In genomic region chr19:12610540-12611360, GRCh38 we compare ENCODE assay signal across 8 cellular contexts. TPM values are rescaled to one million over a fixed set of nuclear protein-coding genes. Genes with fewer than 3 reads are reported as not detected.
DNase-seq lines count a peak whose midpoint lies in the region; ATAC-seq and TF ChIP-seq lines count a peak whose summit lies in the region.

TSS of gene ZNF490 (minus strand) at chr19:12610813. CDS start at chr19:12610680, 133 bp downstream.
TSS of gene ZNF791 (plus strand) at chr19:12610920. CDS start at chr19:12611080, 160 bp downstream.

- no peaks in the 10 kb centered on the region for H3K27me3 Mint-ChIP-seq in neural crest cell (ENCODE audit: low read depth)

- H3K27ac ChIP-seq in SJSA1: peak within 1 kb of the TSS; percentile 67
- peak within 1 kb of the TSS; percentile 73 for H3K27ac ChIP-seq in foreskin keratinocyte
- H3K27ac ChIP-seq in stomach: peak within 1 kb of the TSS; percentile 91 to 100 (median 99)

- H3K9me3 Mint-ChIP-seq in neural crest cell: no peaks in the 10 kb centered on the region

- TF ChIP-seq POLR2A in stomach (IDR thresholded peaks at IDR 0.05): peak in 2 of 4 donors; percentile 38 to 84

- CTCF ChIA-PET in HEK293T (lab: Yijun Ruan, JAX): no interaction called here

- intact Hi-C loops in stomach (cut with DNase I; ENCODE audit: low total_unique reads): no loop called here

- peak within 1 kb of the TSS; percentile 80 for H3K4me3 ChIP-seq in SJSA1
- peak within 1 kb of the TSS; percentile 77 to 99 (median 88) for H3K4me3 ChIP-seq in stomach

- DNase-seq in GDM1 (lab: John Stamatoyannopoulos, UW): peak; percentile 91
- DNase-seq in HEK293T (ENCODE audit: extremely low spot score): peak; percentile 97
- DNase-seq in MV-4-11 (lab: John Stamatoyannopoulos, UW): peak; percentile 99
- peak; percentile 93 to 99 for DNase-seq in SJSA1 (ENCODE audit: low read depth in 1 of 2, low spot score in 2 of 2)
- peak; percentile 74 to 93 (median 89) for DNase-seq in activated naive CD4-positive, alpha-beta T cell (lab: John Stamatoyannopoulos, UW)
- DNase-seq in foreskin keratinocyte: peak; percentile 86 to 94
- peak; percentile 96 for DNase-seq in neural crest cell (ENCODE audit: low read depth, low spot score)
- peak; percentile 99 for DNase-seq in stomach

- H3K4me1 ChIP-seq in SJSA1 (replicated peaks) (no peaks in the 10 kb centered on the region), foreskin keratinocyte (peaks cover 7% of the 10 kb centered on the region), stomach (peaks cover 26 to 67% (median 54%) of the 10 kb centered on the region in 4 donors)

- H3K36me3 ChIP-seq in SJSA1: peaks cover 42% of the 10 kb centered on the region
- H3K36me3 ChIP-seq in stomach: peaks cover 5 to 69% (median 53%) of the 10 kb centered on the region in 4 donors

- no peak for TF ChIP-seq EP300 in stomach (IDR thresholded peaks at IDR 0.05)

- whole genome bisulfite sequencing in stomach, 5 donors: 0 to 1% (median 0%) methylated on average over 26 to 61 of the region's 61 CpGs

- ATAC-seq in foreskin keratinocyte: peak; percentile 95

- H3K27me3 ChIP-seq in SJSA1 (replicated peaks) (no peaks in the 10 kb centered on the region), foreskin keratinocyte (no peaks in the 10 kb centered on the region), stomach (no peaks in the 10 kb centered on the region)

- H3K36me3 Mint-ChIP-seq in neural crest cell (ENCODE audit: low read depth): peaks cover 5% of the 10 kb centered on the region

- peaks cover 16% of the 10 kb centered on the region for H3K4me1 Mint-ChIP-seq in neural crest cell

- TF ChIP-seq CTCF in foreskin keratinocyte (conservative IDR thresholded peaks at IDR 0.05): no peak
- TF ChIP-seq CTCF in neural crest cell (conservative IDR thresholded peaks at IDR 0.05): no peak
- TF ChIP-seq CTCF in stomach (IDR thresholded peaks at IDR 0.05): peak in 1 of 7 experiments; percentile 13

- peak within 1 kb of the TSS; percentile 100 for H3K4me3 Mint-ChIP-seq in neural crest cell

- H3K9me3 ChIP-seq in SJSA1 (replicated peaks): no peaks in the 10 kb centered on the region
- H3K9me3 ChIP-seq in stomach: no peaks in the 10 kb centered on the region

- H3K27ac Mint-ChIP-seq in neural crest cell (ENCODE audit: unreplicated experiment): peak within 1 kb of the TSS; percentile 100

- POLR2A ChIA-PET in HEK293T (lab: Yijun Ruan, JAX): interaction anchor here (0.9 to 1.7 kb wide), 13 partner anchors 8 to 115 kb away, joined by 3 to 12 read pairs (median 4); partner anchors contain the start of genes MAN2B1 and WDR83

TF ChIP-seq in HEK293T, 16 proteins besides CTCF, POLR2A, EP300 and RAD21:
- peak; percentile 91 for TF ChIP-seq PKNOX1 (IDR thresholded peaks at IDR 0.05)
- peak; percentile 77; the same call in 1 of the 2 replicates for TF ChIP-seq CTBP1 (IDR thresholded peaks at IDR 0.05; ENCODE audit: borderline replicate concordance)
- TF ChIP-seq ELF4 (IDR thresholded peaks at IDR 0.05): peak; percentile 68
- TF ChIP-seq L3MBTL2 (conservative IDR thresholded peaks at IDR 0.05): no peak
- no peak for TF ChIP-seq ZNF384 (IDR thresholded peaks at IDR 0.05)
- TF ChIP-seq BHLHE40 (IDR thresholded peaks at IDR 0.05; ENCODE audit: borderline replicate concordance): no peak
- TF ChIP-seq ARNT (IDR thresholded peaks at IDR 0.05): no peak; the same call in 1 of the 2 replicates

RNA-seq across cellular contexts. Expression of gene ZNF490, which starts in this region (rescaled TPM):
- total RNA-seq in SJSA1 (2014; rRNA removed; shearing (Covaris generic)): 2.1 and 2.4 TPM in 2 replicates
- total RNA-seq in foreskin keratinocyte (5.3 and 5.7 TPM in 2 replicates), neural crest cell (10.3 and 12.2 TPM in 2 replicates), stomach (1 to 10 TPM in 4 of 5 donors, not detected in 1; 4.1 to 7.5 (median 5.6) TPM)
- polyA plus RNA-seq in foreskin keratinocyte (0.18 and 0.22 TPM in 2 replicates), stomach (under 1 TPM in 2 of 3 donors, not detected in 1; 0.25 to 0.44 TPM)

RNA-seq across cellular contexts. Expression of gene ZNF791, which starts in this region (rescaled TPM):
- total RNA-seq in SJSA1 (2014; rRNA removed; shearing (Covaris generic)): 14.8 and 15.4 TPM in 2 replicates
- total RNA-seq in foreskin keratinocyte (10.6 and 12.1 TPM in 2 replicates), neural crest cell (18.9 and 22.4 TPM in 2 replicates), stomach (10 to 100 TPM; 14.0 to 33.0 (median 25.8) TPM)
- polyA plus RNA-seq in foreskin keratinocyte (3.0 and 3.5 TPM in 2 replicates), stomach (1 to 10 TPM; 4.7 to 7.2 (median 5.3) TPM)

Comparison
In these comparisons a context has a peak if more than half of its experiments do, and no peak if none do; other contexts are left out.
1. Peak in every context shown above with its lines: DNase-seq, ATAC-seq, H3K4me3 ChIP-seq and H3K27ac ChIP-seq.